Comparison of ENCODE assay signal across 15 cellular contexts in the genomic region with DNA sequence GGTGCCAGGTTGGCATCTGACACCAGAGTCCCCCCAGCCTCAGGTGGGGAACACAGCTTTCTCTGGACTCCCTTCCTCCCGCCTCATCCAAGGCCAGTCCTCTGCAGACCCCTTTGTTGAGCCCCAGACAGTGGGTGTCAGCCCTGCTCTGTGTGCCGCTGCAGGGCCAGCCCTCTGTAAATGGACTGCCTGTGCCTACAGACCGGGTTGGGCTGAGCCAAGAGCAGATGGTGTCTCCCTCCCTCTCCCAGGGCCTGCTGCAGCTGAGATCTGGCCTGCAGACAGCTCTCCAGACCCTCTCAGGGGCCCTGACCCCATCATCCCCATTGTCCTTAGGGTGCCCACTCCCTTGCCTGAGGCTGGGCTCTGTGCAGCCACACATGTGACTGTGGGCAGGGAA.
A peak's percentile ranks its signal among the peaks of the same experiment; 100 is the strongest.
DNase-seq lines count a peak whose midpoint lies in the region; ATAC-seq, FAIRE-seq and TF ChIP-seq lines count a peak whose summit lies in the region.
"Had no signal": no experiment of that assay in that cellular context is flagged by ENCODE, and none has a peak within 500 bp of the region (broad histone marks: within the 10 kb centered on the region; RNA-seq: fewer than 3 reads in every experiment).

No MANE protein-coding gene starts in this region.

- TF ChIP-seq CTCF in HCT116 (IDR thresholded peaks at IDR 0.05 in 2 of 3, conservative IDR thresholded peaks at IDR 0.05 in 1 of 3; ENCODE audit: borderline replicate concordance in 1 of 3, insufficient read depth in 1 of 3, low read depth in 2 of 3, low read length in 2 of 3) (no peak), RWPE2 (IDR thresholded peaks at IDR 0.05; ENCODE audit: poor library complexity, severe bottlenecking) (no peak), GM13976 (IDR thresholded peaks at IDR 0.05; ENCODE audit: borderline replicate concordance, control extremely low read depth, extremely low read depth, insufficient read depth, missing control alignments) (no peak)

- H3K4me3 ChIP-seq in HCT116 (replicated peaks in 1 of 2; ENCODE audit: low read depth in 1 of 2, low read length in 2 of 2) (no peak overlapping the region), RWPE2 (ENCODE audit: severe bottlenecking) (no peak overlapping the region), mesodermal cell (ENCODE audit: extremely low read depth, insufficient read depth, low read length, poor library complexity, severe bottlenecking) (no peak overlapping the region)

- TF ChIP-seq POLR2A in HCT116 (IDR thresholded peaks at IDR 0.05; ENCODE audit: borderline replicate concordance, extremely low read depth, insufficient read depth, insufficient read length): no peak
- no peak for TF ChIP-seq POLR2A in H54 (IDR thresholded peaks at IDR 0.05; ENCODE audit: low read depth, low read length)

- no peak overlapping the region for H3K4me2 ChIP-seq in HCT116 (ENCODE audit: low read length)

- 71 to 93% methylated on average over 2 to 3 of the region's 3 CpGs for WGBS in mesodermal cell (ENCODE audit: insufficient coverage in 2 of 2), 2 experiments

- no peak overlapping the region for H3K9ac ChIP-seq in HCT116 (ENCODE audit: low read length)

- no peaks in the 10 kb centered on the region for H3K79me2 ChIP-seq in HCT116 (ENCODE audit: insufficient read depth, low read length)

- peak; percentile 59 for DNase-seq in D341Med (ENCODE audit: low spot score)
- no peak for DNase-seq in HCT116 (ENCODE audit: low read depth, low spot score)
- no peak for DNase-seq in RWPE2 (ENCODE audit: low spot score)
- DNase-seq in H54 (ENCODE audit: insufficient read length, low spot score): no peak
- DNase-seq in NCI-H748 treated with DMSO at 0.1 percent for 48 hours (lab: John Stamatoyannopoulos, UW): no peak
- DNase-seq in AML-193 (lab: John Stamatoyannopoulos, UW): no peak
- DNase-seq in GM13976 (ENCODE audit: low spot score): no peak
- DNase-seq: activated gamma-delta T cell; CD4-positive, CD25-positive, alpha-beta regulatory T cell; hippocampal formation; left colon; NCI-H2107 had no signal

- ATAC-seq in HCT116: 0 out of 2 replicates have a peak, but pooled peaks have one; percentile 7
- ATAC-seq in RWPE2 (ENCODE audit: low read depth): 0 out of 3 replicates have a peak, but pooled peaks have one; percentile 22
- ATAC-seq: left colon had no signal

- peaks cover 0 to 14% of the 10 kb centered on the region in 2 experiments; a peak in 1 of 4 replicates for H3K4me1 ChIP-seq in HCT116 (ENCODE audit: control insufficient read depth in 1 of 2, insufficient read depth in 2 of 2, low read length in 2 of 2)
- H3K4me1 ChIP-seq in RWPE2 (ENCODE audit: insufficient read depth, poor library complexity, severe bottlenecking): no peaks in the 10 kb centered on the region
- H3K4me1 ChIP-seq in mesodermal cell (ENCODE audit: control insufficient read depth, insufficient read depth, low read length, poor library complexity, severe bottlenecking): peaks cover 73% of the 10 kb centered on the region

- no peak overlapping the region for H2AFZ ChIP-seq in HCT116 (ENCODE audit: low read depth, low read length, poor library complexity, severe bottlenecking)

- CTCF ChIA-PET in HCT116 (lab: Charles Lee): no interaction called here

- no peak for TF ChIP-seq RAD21 in HCT116 (IDR thresholded peaks at IDR 0.05; ENCODE audit: low read depth)

- H3K9me2 ChIP-seq in HCT116 (ENCODE audit: insufficient read depth): no peaks in the 10 kb centered on the region

- RAD21 ChIA-PET in HCT116 (lab: Charles Lee; ENCODE audit: low non-redundant PET in 1 of 2, low total read pairs in 2 of 2, uncharacterized antibody in 2 of 2, unreplicated experiment in 2 of 2): no interaction called here

- BruUV-seq in HCT116 (replicated peaks; lab: Mats Ljungman, UMichigan): no TSS peak

- no peak for FAIRE-seq in H54 (lab: Jason Lieb, UNC)
- FAIRE-seq: astrocyte, GM12891 had no signal

- no peaks in the 10 kb centered on the region for H3K36me3 ChIP-seq in HCT116 (ENCODE audit: control insufficient read depth in 1 of 2, insufficient read depth in 2 of 2, low read length in 2 of 2)
- H3K36me3 ChIP-seq in RWPE2 (ENCODE audit: low read depth): no peaks in the 10 kb centered on the region
- H3K36me3 ChIP-seq in mesodermal cell (ENCODE audit: control insufficient read depth, insufficient read depth, low read length): no peaks in the 10 kb centered on the region

- H3K9me3 ChIP-seq in HCT116 (ENCODE audit: control insufficient read depth in 1 of 2, insufficient read depth in 1 of 2, low read depth in 1 of 2, low read length in 2 of 2): no peaks in the 10 kb centered on the region
- H3K9me3 ChIP-seq in RWPE2 (ENCODE audit: severe bottlenecking): no peaks in the 10 kb centered on the region
- H3K9me3 ChIP-seq in mesodermal cell (ENCODE audit: control insufficient read depth, low read length): no peaks in the 10 kb centered on the region

- POLR2A ChIA-PET in HCT116 (lab: Charles Lee): no interaction called here

- H3K27me3 ChIP-seq in HCT116 (ENCODE audit: insufficient read depth, low read length): no peaks in the 10 kb centered on the region
- H3K27me3 ChIP-seq in RWPE2 (ENCODE audit: insufficient read depth, poor library complexity, severe bottlenecking): no peaks in the 10 kb centered on the region

- in situ Hi-C loops in GM13976 (cut with MboI; ENCODE audit: low sequenced_read_pairs, unreplicated experiment): no loop called here

- intact Hi-C loops in HCT116 (cut with micrococcal nuclease): no loop called here

- no peaks in the 10 kb centered on the region for H4K20me1 ChIP-seq in HCT116 (ENCODE audit: insufficient read depth)

- H3K27ac ChIP-seq in HCT116 (ENCODE audit: low read depth, low read length) (no peak overlapping the region), RWPE2 (ENCODE audit: poor library complexity, severe bottlenecking) (no peak overlapping the region), mesodermal cell (ENCODE audit: low read depth, low read length, severe bottlenecking) (peak overlapping the region; percentile 91)

TF ChIP-seq in HCT116, 20 proteins besides CTCF, POLR2A, EP300 and RAD21:
- TF ChIP-seq YY1 (IDR thresholded peaks at IDR 0.05; ENCODE audit: extremely low read depth, insufficient replicate concordance, low read depth, low read length) (no peak), FOSL1 (IDR thresholded peaks at IDR 0.05; ENCODE audit: low read depth) (no peak), ZFX (IDR thresholded peaks at IDR 0.05) (no peak), CBX3 (IDR thresholded peaks at IDR 0.05; ENCODE audit: low read depth) (no peak), SP1 (IDR thresholded peaks at IDR 0.05; ENCODE audit: low read depth) (no peak), ZNF274 (IDR thresholded peaks at IDR 0.05; ENCODE audit: low read depth, low read length) (no peak), JUND (IDR thresholded peaks at IDR 0.05) (no peak), ELF1 (IDR thresholded peaks at IDR 0.05; ENCODE audit: borderline replicate concordance, low read depth) (no peak)
- TF ChIP-seq, protein P1, sequence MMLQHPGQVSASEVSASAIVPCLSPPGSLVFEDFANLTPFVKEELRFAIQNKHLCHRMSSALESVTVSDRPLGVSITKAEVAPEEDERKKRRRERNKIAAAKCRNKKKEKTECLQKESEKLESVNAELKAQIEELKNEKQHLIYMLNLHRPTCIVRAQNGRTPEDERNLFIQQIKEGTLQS (IDR thresholded peaks at IDR 0.05): no peak
- TF ChIP-seq, protein P2, sequence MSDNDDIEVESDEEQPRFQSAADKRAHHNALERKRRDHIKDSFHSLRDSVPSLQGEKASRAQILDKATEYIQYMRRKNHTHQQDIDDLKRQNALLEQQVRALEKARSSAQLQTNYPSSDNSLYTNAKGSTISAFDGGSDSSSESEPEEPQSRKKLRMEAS (IDR thresholded peaks at IDR 0.05): no peak
- TF ChIP-seq, protein P3, sequence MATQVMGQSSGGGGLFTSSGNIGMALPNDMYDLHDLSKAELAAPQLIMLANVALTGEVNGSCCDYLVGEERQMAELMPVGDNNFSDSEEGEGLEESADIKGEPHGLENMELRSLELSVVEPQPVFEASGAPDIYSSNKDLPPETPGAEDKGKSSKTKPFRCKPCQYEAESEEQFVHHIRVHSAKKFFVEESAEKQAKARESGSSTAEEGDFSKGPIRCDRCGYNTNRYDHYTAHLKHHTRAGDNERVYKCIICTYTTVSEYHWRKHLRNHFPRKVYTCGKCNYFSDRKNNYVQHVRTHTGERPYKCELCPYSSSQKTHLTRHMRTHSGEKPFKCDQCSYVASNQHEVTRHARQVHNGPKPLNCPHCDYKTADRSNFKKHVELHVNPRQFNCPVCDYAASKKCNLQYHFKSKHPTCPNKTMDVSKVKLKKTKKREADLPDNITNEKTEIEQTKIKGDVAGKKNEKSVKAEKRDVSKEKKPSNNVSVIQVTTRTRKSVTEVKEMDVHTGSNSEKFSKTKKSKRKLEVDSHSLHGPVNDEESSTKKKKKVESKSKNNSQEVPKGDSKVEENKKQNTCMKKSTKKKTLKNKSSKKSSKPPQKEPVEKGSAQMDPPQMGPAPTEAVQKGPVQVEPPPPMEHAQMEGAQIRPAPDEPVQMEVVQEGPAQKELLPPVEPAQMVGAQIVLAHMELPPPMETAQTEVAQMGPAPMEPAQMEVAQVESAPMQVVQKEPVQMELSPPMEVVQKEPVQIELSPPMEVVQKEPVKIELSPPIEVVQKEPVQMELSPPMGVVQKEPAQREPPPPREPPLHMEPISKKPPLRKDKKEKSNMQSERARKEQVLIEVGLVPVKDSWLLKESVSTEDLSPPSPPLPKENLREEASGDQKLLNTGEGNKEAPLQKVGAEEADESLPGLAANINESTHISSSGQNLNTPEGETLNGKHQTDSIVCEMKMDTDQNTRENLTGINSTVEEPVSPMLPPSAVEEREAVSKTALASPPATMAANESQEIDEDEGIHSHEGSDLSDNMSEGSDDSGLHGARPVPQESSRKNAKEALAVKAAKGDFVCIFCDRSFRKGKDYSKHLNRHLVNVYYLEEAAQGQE (IDR thresholded peaks at IDR 0.05; ENCODE audit: low read depth): no peak
- TF ChIP-seq, protein P4, sequence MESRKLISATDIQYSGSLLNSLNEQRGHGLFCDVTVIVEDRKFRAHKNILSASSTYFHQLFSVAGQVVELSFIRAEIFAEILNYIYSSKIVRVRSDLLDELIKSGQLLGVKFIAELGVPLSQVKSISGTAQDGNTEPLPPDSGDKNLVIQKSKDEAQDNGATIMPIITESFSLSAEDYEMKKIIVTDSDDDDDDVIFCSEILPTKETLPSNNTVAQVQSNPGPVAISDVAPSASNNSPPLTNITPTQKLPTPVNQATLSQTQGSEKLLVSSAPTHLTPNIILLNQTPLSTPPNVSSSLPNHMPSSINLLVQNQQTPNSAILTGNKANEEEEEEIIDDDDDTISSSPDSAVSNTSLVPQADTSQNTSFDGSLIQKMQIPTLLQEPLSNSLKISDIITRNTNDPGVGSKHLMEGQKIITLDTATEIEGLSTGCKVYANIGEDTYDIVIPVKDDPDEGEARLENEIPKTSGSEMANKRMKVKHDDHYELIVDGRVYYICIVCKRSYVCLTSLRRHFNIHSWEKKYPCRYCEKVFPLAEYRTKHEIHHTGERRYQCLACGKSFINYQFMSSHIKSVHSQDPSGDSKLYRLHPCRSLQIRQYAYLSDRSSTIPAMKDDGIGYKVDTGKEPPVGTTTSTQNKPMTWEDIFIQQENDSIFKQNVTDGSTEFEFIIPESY (IDR thresholded peaks at IDR 0.05; ENCODE audit: extremely low read depth, insufficient replicate concordance, low read length): no peak
TF ChIP-seq in HCT116: peak in this region for 0.
